In genomic region chr2:46700435-46700834, GRCh38 we compare ENCODE assay signal across 9 cellular contexts. TPM values are rescaled to one million over a fixed set of nuclear protein-coding genes. Genes with fewer than 3 reads are reported as not detected.
DNase-seq lines count a peak whose midpoint lies in the region; ATAC-seq and TF ChIP-seq lines count a peak whose summit lies in the region.
"Had no signal": no experiment of that assay in that cellular context is flagged by ENCODE, and none has a peak within 500 bp of the region (broad histone marks: within the 10 kb centered on the region; RNA-seq: fewer than 3 reads in every experiment).

No MANE protein-coding gene starts in this region.

- H3K27ac Mint-ChIP-seq in activated CD8-positive, alpha-beta memory T cell treated with anti-CD3 and anti-CD28 coated beads, Interleukin-2, amount 10 ng/mL, durations not matched to agents 7 days and 5 days: peak overlapping the region; percentile 87
- no peak overlapping the region for H3K27ac Mint-ChIP-seq in activated T-helper 2 cell treated with anti-CD3 and anti-CD28 coated beads, Interferon-gamma antibody, Interleukin-2, Interleukin-4, amounts not matched to agents 10 μg/mL and 5 μg/mL and 100 μg/mL, durations not matched to agents 14 hours and 24 hours and 36 hours
- H3K27ac Mint-ChIP-seq in immature natural killer cell: peak overlapping the region; percentile 81 to 97 (median 88)

- H3K27ac ChIP-seq in subcutaneous abdominal adipose tissue (ENCODE audit: low read depth, low read length) (peak overlapping the region; percentile 78), foreskin keratinocyte (no peak overlapping the region)

- H3K9me3 Mint-ChIP-seq in activated CD8-positive, alpha-beta memory T cell treated with anti-CD3 and anti-CD28 coated beads, Interleukin-2, amount 10 ng/mL, durations not matched to agents 7 days and 5 days (ENCODE audit: low read depth): no peaks in the 10 kb centered on the region
- no peaks in the 10 kb centered on the region for H3K9me3 Mint-ChIP-seq in activated T-helper 2 cell treated with anti-CD3 and anti-CD28 coated beads, Interferon-gamma antibody, Interleukin-2, Interleukin-4, amounts not matched to agents 10 μg/mL and 5 μg/mL and 100 μg/mL, durations not matched to agents 14 hours and 24 hours and 36 hours
- H3K9me3 Mint-ChIP-seq in immature natural killer cell: no peaks in the 10 kb centered on the region

- no peaks in the 10 kb centered on the region for H3K27me3 ChIP-seq in subcutaneous abdominal adipose tissue (ENCODE audit: control insufficient read depth in 5 of 5, insufficient read depth in 4 of 5, low read length in 5 of 5)
- no peaks in the 10 kb centered on the region for H3K27me3 ChIP-seq in foreskin keratinocyte

- no peak for DNase-seq in activated CD8-positive, alpha-beta memory T cell treated with anti-CD3 and anti-CD28 coated beads, Interleukin-2, amount 10 ng/mL, durations not matched to agents 7 days and 5 days
- no peak for DNase-seq in activated CD8-positive, alpha-beta memory T cell treated with anti-CD3 and anti-CD28 coated beads, Interleukin-2, amount 50 U/mL, for 48 hours
- no peak for DNase-seq in activated T-helper 2 cell treated with anti-CD3 and anti-CD28 coated beads, Interferon-gamma antibody, Interleukin-2, Interleukin-4, amounts not matched to agents 10 μg/mL and 5 μg/mL and 100 μg/mL, durations not matched to agents 14 hours and 24 hours and 36 hours (ENCODE audit: low spot score)
- DNase-seq in immature natural killer cell (no peak), foreskin keratinocyte (no peak), inferior parietal cortex (ENCODE audit: extremely low spot score) (no peak)
- DNase-seq: NCI-H345 had no signal

- H3K9ac ChIP-seq in subcutaneous abdominal adipose tissue (ENCODE audit: low read length in 5 of 5): peak overlapping the region; percentile 76 to 89 (median 87)

- no peaks in the 10 kb centered on the region for H3K36me3 ChIP-seq in subcutaneous abdominal adipose tissue (ENCODE audit: control insufficient read depth in 5 of 5, insufficient read depth in 5 of 5, low read length in 5 of 5)

- no peaks in the 10 kb centered on the region for H3K9me3 ChIP-seq in subcutaneous abdominal adipose tissue (ENCODE audit: control insufficient read depth in 5 of 5, low read length in 5 of 5)

- peaks cover 7% of the 10 kb centered on the region for H3K36me3 Mint-ChIP-seq in activated CD8-positive, alpha-beta memory T cell treated with anti-CD3 and anti-CD28 coated beads, Interleukin-2, amount 10 ng/mL, durations not matched to agents 7 days and 5 days
- H3K36me3 Mint-ChIP-seq in activated T-helper 2 cell treated with anti-CD3 and anti-CD28 coated beads, Interferon-gamma antibody, Interleukin-2, Interleukin-4, amounts not matched to agents 10 μg/mL and 5 μg/mL and 100 μg/mL, durations not matched to agents 14 hours and 24 hours and 36 hours (ENCODE audit: low read depth): no peaks in the 10 kb centered on the region
- no peaks in the 10 kb centered on the region for H3K36me3 Mint-ChIP-seq in immature natural killer cell

- no peaks in the 10 kb centered on the region for H3K27me3 Mint-ChIP-seq in activated CD8-positive, alpha-beta memory T cell treated with anti-CD3 and anti-CD28 coated beads, Interleukin-2, amount 10 ng/mL, durations not matched to agents 7 days and 5 days
- H3K27me3 Mint-ChIP-seq in activated T-helper 2 cell treated with anti-CD3 and anti-CD28 coated beads, Interferon-gamma antibody, Interleukin-2, Interleukin-4, amounts not matched to agents 10 μg/mL and 5 μg/mL and 100 μg/mL, durations not matched to agents 14 hours and 24 hours and 36 hours (ENCODE audit: low read depth): peaks cover 9% of the 10 kb centered on the region
- H3K27me3 Mint-ChIP-seq in immature natural killer cell (ENCODE audit: low read depth in 3 of 3): peaks cover 4 to 9% (median 5%) of the 10 kb centered on the region in 3 donors

- TF ChIP-seq CTCF in foreskin keratinocyte (conservative IDR thresholded peaks at IDR 0.05): no peak

- CTCF ChIA-PET in activated CD8-positive, alpha-beta memory T cell treated with anti-CD3 and anti-CD28 coated beads, Interleukin-2, amount 10 ng/mL, durations not matched to agents 7 days and 5 days (lab: Charles Lee): no interaction called here

- H3K4me3 ChIP-seq in subcutaneous abdominal adipose tissue (ENCODE audit: low read depth in 1 of 5, low read length in 5 of 5): peak overlapping the region; percentile 83 to 93 (median 85)

- ATAC-seq in activated CD8-positive, alpha-beta memory T cell treated with anti-CD3 and anti-CD28 coated beads, Interleukin-2, amount 10 ng/mL, durations not matched to agents 7 days and 5 days: no peak
- no peak for ATAC-seq in GM21367 (IDR thresholded peaks at IDR 0.05; ENCODE audit: unreplicated experiment)
- ATAC-seq in foreskin keratinocyte: no peak

- intact Hi-C loops in activated T-helper 2 cell treated with anti-CD3 and anti-CD28 coated beads, Interferon-gamma antibody, Interleukin-2, Interleukin-4, amounts not matched to agents 10 μg/mL and 5 μg/mL and 100 μg/mL, durations not matched to agents 14 hours and 24 hours and 36 hours (cut with micrococcal nuclease): no loop called here

- peaks cover 35% of the 10 kb centered on the region for H3K4me1 Mint-ChIP-seq in activated CD8-positive, alpha-beta memory T cell treated with anti-CD3 and anti-CD28 coated beads, Interleukin-2, amount 10 ng/mL, durations not matched to agents 7 days and 5 days
- peaks cover 39% of the 10 kb centered on the region for H3K4me1 Mint-ChIP-seq in activated T-helper 2 cell treated with anti-CD3 and anti-CD28 coated beads, Interferon-gamma antibody, Interleukin-2, Interleukin-4, amounts not matched to agents 10 μg/mL and 5 μg/mL and 100 μg/mL, durations not matched to agents 14 hours and 24 hours and 36 hours (ENCODE audit: low read depth)
- peaks cover 30 to 46% of the 10 kb centered on the region in 2 donors for H3K4me1 Mint-ChIP-seq in immature natural killer cell

- peak overlapping the region; percentile 96 for H3K4me3 Mint-ChIP-seq in activated CD8-positive, alpha-beta memory T cell treated with anti-CD3 and anti-CD28 coated beads, Interleukin-2, amount 10 ng/mL, durations not matched to agents 7 days and 5 days
- peak overlapping the region; percentile 93 for H3K4me3 Mint-ChIP-seq in activated T-helper 2 cell treated with anti-CD3 and anti-CD28 coated beads, Interferon-gamma antibody, Interleukin-2, Interleukin-4, amounts not matched to agents 10 μg/mL and 5 μg/mL and 100 μg/mL, durations not matched to agents 14 hours and 24 hours and 36 hours (ENCODE audit: low read depth)
- H3K4me3 Mint-ChIP-seq in immature natural killer cell: peak overlapping the region; percentile 87 to 95 (median 93)

- peaks cover 0 to 39% (median 35%) of the 10 kb centered on the region in 5 donors for H3K4me1 ChIP-seq in subcutaneous abdominal adipose tissue (ENCODE audit: control insufficient read depth in 5 of 5, insufficient read depth in 5 of 5, low read length in 5 of 5)
- peaks cover 13% of the 10 kb centered on the region for H3K4me1 ChIP-seq in foreskin keratinocyte

RNA-seq across cellular contexts. Expression of gene SOCS5, which starts 1.3 kb away (rescaled TPM):
- 1 to 10 TPM; 7.5 to 8.0 TPM for total RNA-seq in activated CD8-positive, alpha-beta memory T cell treated with anti-CD3 and anti-CD28 coated beads, Interleukin-2, amount 10 ng/mL, durations not matched to agents 7 days and 5 days
- 6.2 and 6.7 TPM in 2 replicates for total RNA-seq in activated T-helper 2 cell treated with anti-CD3 and anti-CD28 coated beads, Interferon-gamma antibody, Interleukin-2, Interleukin-4, amounts not matched to agents 10 μg/mL and 5 μg/mL and 100 μg/mL, durations not matched to agents 14 hours and 24 hours and 36 hours
- polyA plus RNA-seq in immature natural killer cell (1 to 10 TPM; 3.9 to 6.4 (median 5.4) TPM), foreskin keratinocyte (2.4 and 2.9 TPM in 2 replicates)
- 10.2 and 10.4 TPM in 2 replicates for total RNA-seq in foreskin keratinocyte
